9 cellular contexts compared by ENCODE assay signal in the genomic region with DNA sequence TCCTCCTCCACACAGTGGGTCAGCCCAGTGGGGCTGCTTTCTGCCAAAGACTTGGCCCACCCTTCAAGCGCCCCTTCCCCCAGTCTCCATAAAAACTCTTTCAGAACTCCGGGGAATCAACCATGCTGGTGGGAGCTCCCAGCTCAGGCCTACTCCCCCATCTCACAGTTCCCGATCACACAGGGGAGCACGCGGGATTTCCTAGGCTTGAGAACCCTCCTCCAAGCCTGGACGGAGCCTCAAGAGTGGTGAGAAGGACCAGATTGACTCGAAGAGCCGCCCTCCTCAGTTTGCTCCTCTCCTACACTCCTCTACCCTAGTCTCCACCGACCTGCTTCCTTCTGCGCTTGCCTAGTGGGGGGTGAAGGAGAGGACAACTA.
DNase-seq lines count a peak whose midpoint lies in the region; ATAC-seq lines count a peak whose summit lies in the region.
"Had no signal": no experiment of that assay in that cellular context is flagged by ENCODE, and none has a peak within 500 bp of the region (broad histone marks: within the 10 kb centered on the region; RNA-seq: fewer than 3 reads in every experiment).

No MANE protein-coding gene starts in this region.

- H3K4me1 Mint-ChIP-seq in activated naive CD8-positive, alpha-beta T cell treated with anti-CD3 and anti-CD28 coated beads for 36 hours: peaks cover 20% of the 10 kb centered on the region

- peak; percentile 28 for DNase-seq in NCI-H2196 (lab: John Stamatoyannopoulos, UW; ENCODE audit: unreplicated experiment)
- DNase-seq in NCI-H2196 treated with DMSO at 0.1 percent for 48 hours (lab: John Stamatoyannopoulos, UW; ENCODE audit: unreplicated experiment): no peak
- no peak for DNase-seq in activated naive CD8-positive, alpha-beta T cell treated with anti-CD3 and anti-CD28 coated beads for 36 hours

- H3K4me3 ChIP-seq in iPS-15b (ENCODE audit: low read depth, low read length) (peak overlapping the region; percentile 51), stomach smooth muscle (ENCODE audit: low read length in 2 of 2) (peak overlapping the region; percentile 32 to 74)

- peak overlapping the region; percentile 85 for H3K27ac ChIP-seq in stomach smooth muscle (ENCODE audit: low read length)
- H3K27ac ChIP-seq: C4-2B had no signal

- no peaks in the 10 kb centered on the region for H3K36me3 ChIP-seq in iPS-15b (ENCODE audit: control insufficient read depth, insufficient read depth, low read length)
- H3K36me3 ChIP-seq in stomach smooth muscle (ENCODE audit: control insufficient read depth in 2 of 2, insufficient read depth in 2 of 2, low read length in 2 of 2): no peaks in the 10 kb centered on the region

- peaks cover 5% of the 10 kb centered on the region for H3K4me1 ChIP-seq in iPS-15b (ENCODE audit: control insufficient read depth, insufficient read depth, low read length)
- peaks cover 7% of the 10 kb centered on the region for H3K4me1 ChIP-seq in stomach smooth muscle (ENCODE audit: control insufficient read depth, insufficient read depth, low read length)

- H3K9me3 Mint-ChIP-seq in activated naive CD8-positive, alpha-beta T cell treated with anti-CD3 and anti-CD28 coated beads for 36 hours: no peaks in the 10 kb centered on the region

- no peak overlapping the region for H3K27ac Mint-ChIP-seq in activated naive CD8-positive, alpha-beta T cell treated with anti-CD3 and anti-CD28 coated beads for 36 hours

- no peaks in the 10 kb centered on the region for H3K36me3 Mint-ChIP-seq in activated naive CD8-positive, alpha-beta T cell treated with anti-CD3 and anti-CD28 coated beads for 36 hours

- peak overlapping the region; percentile 37 for H3K9ac ChIP-seq in iPS-15b (ENCODE audit: low read depth, low read length)
- H3K9ac ChIP-seq in stomach smooth muscle (ENCODE audit: low read length in 2 of 2): peak overlapping the region; percentile 71 to 78

- H3K27me3 Mint-ChIP-seq in activated naive CD8-positive, alpha-beta T cell treated with anti-CD3 and anti-CD28 coated beads for 36 hours: no peaks in the 10 kb centered on the region

- H3K4me3 Mint-ChIP-seq in activated naive CD8-positive, alpha-beta T cell treated with anti-CD3 and anti-CD28 coated beads for 36 hours: peak overlapping the region; percentile 59

- ATAC-seq in GM21447 (IDR thresholded peaks at IDR 0.05; ENCODE audit: unreplicated experiment) (no peak), HG03378 (IDR thresholded peaks at IDR 0.05; ENCODE audit: unreplicated experiment) (no peak), esophagus mucosa (no peak)

- H3K27me3 ChIP-seq in iPS-15b (ENCODE audit: control insufficient read depth, insufficient read depth, low read length) (no peaks in the 10 kb centered on the region), stomach smooth muscle (ENCODE audit: control insufficient read depth in 1 of 2, insufficient read depth in 2 of 2, low read length in 2 of 2) (peaks cover 0 to 15% of the 10 kb centered on the region in 2 donors)

- no peaks in the 10 kb centered on the region for H3K9me3 ChIP-seq in iPS-15b (ENCODE audit: control insufficient read depth, insufficient read depth, low read length)
- no peaks in the 10 kb centered on the region for H3K9me3 ChIP-seq in stomach smooth muscle (ENCODE audit: control insufficient read depth in 2 of 2, low read length in 2 of 2)
